21 cellular contexts compared by ENCODE assay signal in the genomic region with DNA sequence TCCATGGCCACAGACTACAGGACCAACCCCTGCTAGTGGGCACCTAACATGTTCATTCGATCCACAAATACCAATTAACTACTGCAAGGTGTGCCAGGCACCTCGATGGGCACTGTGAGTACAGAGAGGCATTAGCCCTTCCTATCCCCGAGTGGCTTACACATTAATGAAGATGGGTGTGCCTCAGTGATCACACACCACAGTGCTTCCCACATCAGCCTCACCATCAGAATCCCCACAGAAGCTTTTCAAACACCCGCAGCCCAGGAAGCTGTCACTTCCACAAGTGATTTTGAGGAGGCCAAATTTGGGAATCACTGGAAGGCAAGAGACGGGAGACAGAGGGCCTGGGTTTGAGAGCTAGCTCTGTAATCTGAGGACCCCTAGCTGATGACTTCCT. TPM values are rescaled to one million over a fixed set of nuclear protein-coding genes. Genes with fewer than 3 reads are reported as not detected.
DNase-seq lines count a peak whose midpoint lies in the region; ATAC-seq, FAIRE-seq and TF ChIP-seq lines count a peak whose summit lies in the region.
"Had no signal": no experiment of that assay in that cellular context is flagged by ENCODE, and none has a peak within 500 bp of the region (broad histone marks: within the 10 kb centered on the region; RNA-seq: fewer than 3 reads in every experiment).

No MANE protein-coding gene starts in this region.

- H3K9me3 Mint-ChIP-seq in activated B cell treated with CpG ODN at 0.5 μM for 24 hours: no peaks in the 10 kb centered on the region
- no peaks in the 10 kb centered on the region for H3K9me3 Mint-ChIP-seq in stimulated activated memory B cell treated with anti-CD40 and anti-IgM and Interleukin-4, amounts not matched to agents 10 μg/mL and 1 μg/mL and 100 μg/mL, for 72 hours

- dilution Hi-C loops in keratinocyte (cut with MboI; ENCODE audit: extremely low pct_ligation_motif_present, low sequenced_read_pairs): no loop called here

- H3K27me3 ChIP-seq in keratinocyte (ENCODE audit: control insufficient read depth, extremely low read depth, insufficient read depth, low read length) (no peaks in the 10 kb centered on the region), ascending aorta (no peaks in the 10 kb centered on the region)
- H3K27me3 ChIP-seq: gastroesophageal sphincter, right lobe of liver, tibial nerve had no signal

- no peak overlapping the region for H3K9ac ChIP-seq in keratinocyte (ENCODE audit: control insufficient read depth, extremely low read depth, insufficient read depth, low read length)

- peak overlapping the region; percentile 28 for H3K4me3 Mint-ChIP-seq in activated B cell treated with CpG ODN at 0.5 μM for 24 hours
- no peak overlapping the region for H3K4me3 Mint-ChIP-seq in stimulated activated memory B cell treated with anti-CD40 and anti-IgM and Interleukin-4, amounts not matched to agents 10 μg/mL and 1 μg/mL and 100 μg/mL, for 72 hours

- H3K79me2 ChIP-seq in keratinocyte (ENCODE audit: control insufficient read depth, insufficient read depth, low read length): peaks cover 99% of the 10 kb centered on the region

- H4K20me1 ChIP-seq in keratinocyte (ENCODE audit: control insufficient read depth, extremely low read depth, insufficient read depth, low read length): peaks cover 59% of the 10 kb centered on the region

- no peak overlapping the region for H2AFZ ChIP-seq in keratinocyte (ENCODE audit: control insufficient read depth, low read length)

- H3K9me1 ChIP-seq in keratinocyte (ENCODE audit: control insufficient read depth, extremely low read depth, insufficient read depth, low read length): peaks cover 16% of the 10 kb centered on the region

- H3K4me2 ChIP-seq in keratinocyte (ENCODE audit: control insufficient read depth, extremely low read depth, insufficient read depth, low read depth, low read length): no peak overlapping the region

- H3K36me3 Mint-ChIP-seq in activated B cell treated with CpG ODN at 0.5 μM for 24 hours (ENCODE audit: low read depth): peaks cover 77% of the 10 kb centered on the region
- peaks cover 13% of the 10 kb centered on the region for H3K36me3 Mint-ChIP-seq in stimulated activated memory B cell treated with anti-CD40 and anti-IgM and Interleukin-4, amounts not matched to agents 10 μg/mL and 1 μg/mL and 100 μg/mL, for 72 hours

- H3K4me1 ChIP-seq in keratinocyte (ENCODE audit: control insufficient read depth, extremely low read depth, insufficient read depth, low read length): peaks cover 66% of the 10 kb centered on the region
- peaks cover 5 to 19% of the 10 kb centered on the region in 2 donors for H3K4me1 ChIP-seq in ascending aorta

- no peaks in the 10 kb centered on the region for H3K27me3 Mint-ChIP-seq in activated B cell treated with CpG ODN at 0.5 μM for 24 hours
- H3K27me3 Mint-ChIP-seq in stimulated activated memory B cell treated with anti-CD40 and anti-IgM and Interleukin-4, amounts not matched to agents 10 μg/mL and 1 μg/mL and 100 μg/mL, for 72 hours: no peaks in the 10 kb centered on the region

- peak overlapping the region; percentile 76 for H3K27ac Mint-ChIP-seq in activated B cell treated with CpG ODN at 0.5 μM for 24 hours
- H3K27ac Mint-ChIP-seq in stimulated activated memory B cell treated with anti-CD40 and anti-IgM and Interleukin-4, amounts not matched to agents 10 μg/mL and 1 μg/mL and 100 μg/mL, for 72 hours: peak overlapping the region; percentile 65

- intact Hi-C loops in activated B cell treated with CpG ODN at 0.5 μM for 24 hours (cut with micrococcal nuclease): loop anchor here (2.0 to 10.0 kb wide), 2 partner anchors 79 to 581 kb away; no protein-coding TSS in a partner anchor
- intact Hi-C loops in ascending aorta (cut with DNase I): no loop called here

- CTCF ChIA-PET in activated B cell treated with CpG ODN at 0.5 μM for 24 hours (lab: Charles Lee): interaction anchor here (1.1 to 7.0 kb wide), 5 partner anchors 10 to 177 kb away, joined by 3 to 60 read pairs (median 7); no protein-coding TSS in a partner anchor

- DNase-seq in activated T-cell treated with anti-CD3 and anti-CD28 coated beads, Interleukin-2, amount 50 U/mL, for 1 hour: peak; percentile 38
- DNase-seq in activated T-cell treated with anti-CD3 and anti-CD28 coated beads for 4 hours (no peak), activated B cell treated with CpG ODN at 0.5 μM for 24 hours (no peak), keratinocyte (ENCODE audit: low read depth, low spot score) (no peak), NCI-H146 treated with DMSO at 0.1 percent for 48 hours (lab: John Stamatoyannopoulos, UW; ENCODE audit: unreplicated experiment) (no peak), ascending aorta (ENCODE audit: low spot score in 2 of 2) (no peak)
- DNase-seq: activated CD4-positive, CD25-positive, alpha-beta regulatory T cell; amniotic stem cell; mesenchymal stem cell; MM.1S; NCI-H2081; NCI-H82; right lobe of liver; stimulated activated CD4-positive, alpha-beta T cell treated with anti-CD3 and anti-CD28 coated beads, Interleukin-2, amount 100 ng/mL, for 48 hours had no signal

- H3K27ac ChIP-seq in keratinocyte (ENCODE audit: control insufficient read depth, insufficient read depth, low read length) (peak overlapping the region; percentile 24), ascending aorta (no peak overlapping the region)
- H3K27ac ChIP-seq: gastroesophageal sphincter, right lobe of liver, tibial nerve had no signal

- H3K4me1 Mint-ChIP-seq in activated B cell treated with CpG ODN at 0.5 μM for 24 hours: peaks cover 97% of the 10 kb centered on the region
- H3K4me1 Mint-ChIP-seq in stimulated activated memory B cell treated with anti-CD40 and anti-IgM and Interleukin-4, amounts not matched to agents 10 μg/mL and 1 μg/mL and 100 μg/mL, for 72 hours: peaks cover 87% of the 10 kb centered on the region

- POLR2A ChIA-PET in activated B cell treated with CpG ODN at 0.5 μM for 24 hours (lab: Charles Lee): interaction anchor here (0.6 to 11.8 kb wide), 5 partner anchors 15 to 163 kb away, joined by 3 to 139 read pairs (median 4); a partner anchor contains a TSS

- H3K9me3 ChIP-seq in keratinocyte (ENCODE audit: control insufficient read depth, low read depth, low read length): no peaks in the 10 kb centered on the region
- H3K9me3 ChIP-seq in ascending aorta: no peaks in the 10 kb centered on the region
- H3K9me3 ChIP-seq: gastroesophageal sphincter, right lobe of liver, tibial nerve had no signal

- H3K36me3 ChIP-seq in keratinocyte (ENCODE audit: control insufficient read depth in 2 of 2, extremely low read depth in 1 of 2, insufficient read depth in 2 of 2, low read length in 2 of 2) (peaks cover 5 to 19% of the 10 kb centered on the region in 2 experiments), ascending aorta (no peaks in the 10 kb centered on the region)
- H3K36me3 ChIP-seq: gastroesophageal sphincter, right lobe of liver had no signal

- H3K4me3 ChIP-seq in keratinocyte (ENCODE audit: control insufficient read depth in 2 of 3, extremely low read depth in 1 of 3, insufficient read depth in 2 of 3, low read depth in 1 of 3, low read length in 3 of 3) (no peak overlapping the region), ascending aorta (no peak overlapping the region)
- H3K4me3 ChIP-seq: gastroesophageal sphincter, right lobe of liver, tibial nerve had no signal

- FAIRE-seq in keratinocyte (lab: Jason Lieb, UNC): no peak
- FAIRE-seq: D721Med, endothelial cell of umbilical vein, HepG2 had no signal

- TF ChIP-seq CTCF in activated B cell treated with CpG ODN at 0.5 μM for 24 hours (IDR thresholded peaks at IDR 0.05): no peak
- TF ChIP-seq CTCF in keratinocyte (optimal IDR thresholded peaks at IDR 0.05 in 1 of 3, IDR thresholded peaks at IDR 0.05 in 1 of 3, conservative IDR thresholded peaks at IDR 0.05 in 1 of 3; ENCODE audit: extremely low read depth in 1 of 3, insufficient read depth in 2 of 3, low read length in 3 of 3): no peak
- TF ChIP-seq CTCF in ascending aorta (IDR thresholded peaks at IDR 0.05): no peak

- ATAC-seq in activated B cell treated with CpG ODN at 0.5 μM for 24 hours (ENCODE audit: low read depth): no peak
- ATAC-seq in stimulated activated memory B cell treated with anti-CD40 and anti-IgM and Interleukin-4, amounts not matched to agents 10 μg/mL and 1 μg/mL and 100 μg/mL, for 72 hours: no peak
- ATAC-seq in HG03097 (IDR thresholded peaks at IDR 0.05; ENCODE audit: low FRiP score, unreplicated experiment): no peak
- ATAC-seq: gastroesophageal sphincter, HepG2, right lobe of liver had no signal

RNA-seq across cellular contexts. Expression of a gene that starts 23.7 kb away (rescaled TPM):
- total RNA-seq in activated B cell treated with CpG ODN at 0.5 μM for 24 hours: 488 and 489 TPM in 2 replicates
- 261 to 315 TPM (median 277 TPM) in 3 replicates for polyA plus RNA-seq in keratinocyte
- polyA plus RNA-seq in keratinocyte (2011; ENCODE audit: low read depth): 132 TPM
- 255 and 263 TPM in 2 replicates for polyA plus RNA-seq in keratinocyte (2011; cell fraction: cytosol; rRNA removed)
- polyA plus RNA-seq in keratinocyte (2011; cell fraction: nucleus; rRNA removed): 396 and 431 TPM in 2 replicates
- 252 and 297 TPM in 2 replicates for polyA plus RNA-seq in keratinocyte (2012; ENCODE audit: low replicate concordance)
- polyA minus RNA-seq in keratinocyte: 201 to 226 TPM (median 219 TPM) in 3 replicates
- 188 TPM for polyA minus RNA-seq in keratinocyte (2011; cell fraction: cytosol; rRNA and poly(A)+ RNA removed)
- polyA minus RNA-seq in keratinocyte (2011; cell fraction: nucleus; rRNA and poly(A)+ RNA removed): 136 and 235 TPM in 2 replicates
- 49.7 TPM for total RNA-seq in ascending aorta
